Comparison of ENCODE assay signal across 31 cellular contexts in genomic region chr3:42849017-42849416, GRCh38. TPM values are rescaled to one million over a fixed set of nuclear protein-coding genes. Genes with fewer than 3 reads are reported as not detected.
"Had no signal": no experiment of that assay in that cellular context is flagged by ENCODE, and none has a peak within 500 bp of the region (broad histone marks: within the 10 kb centered on the region; RNA-seq: fewer than 3 reads in every experiment).

No MANE protein-coding gene starts in this region.

- FAIRE-seq: kidney, pancreas, urothelium cell line had no signal

- H3K4me1 ChIP-seq: breast epithelium, pancreas had no signal

- H3K27ac Mint-ChIP-seq: activated CD4-positive, alpha-beta memory T cell treated with anti-CD3 and anti-CD28 coated beads for 36 hours; activated CD4-positive, alpha-beta T cell treated with anti-CD3 and anti-CD28 coated beads, Interleukin-2, amount 10 ng/mL, durations not matched to agents 24 days and 14 days; activated naive CD4-positive, alpha-beta T cell treated with anti-CD3 and anti-CD28 coated beads, Interleukin-2, amount 50 U/mL, for 24 hours; activated naive CD8-positive, alpha-beta T cell treated with anti-CD3 and anti-CD28 coated beads, Interleukin-2, amount 50 U/mL, for 24 hours; activated T-helper 2 cell treated with anti-CD3 and anti-CD28 coated beads, Interferon-gamma antibody, Interleukin-2, Interleukin-4, amounts not matched to agents 10 μg/mL and 5 μg/mL and 100 μg/mL, durations not matched to agents 14 hours and 24 hours and 36 hours; effector memory CD8-positive, alpha-beta T cell; naive thymus-derived CD4-positive, alpha-beta T cell; T-helper 17 cell had no signal

- DNase-seq: activated CD4-positive, alpha-beta memory T cell treated with anti-CD3 and anti-CD28 coated beads for 36 hours; activated CD4-positive, alpha-beta T cell treated with anti-CD3 and anti-CD28 coated beads, Interleukin-2, amount 10 ng/mL, durations not matched to agents 24 days and 14 days; activated CD4-positive, CD25-positive, alpha-beta regulatory T cell treated with anti-CD3 and anti-CD28 coated beads, Interleukin-2, amount 50 U/mL, for 72 hours; activated naive CD8-positive, alpha-beta T cell treated with anti-CD3 and anti-CD28 coated beads, Interleukin-2, amount 50 U/mL, for 24 hours; activated T-cell treated with anti-CD3 and anti-CD28 coated beads, Interleukin-2, amount 50 U/mL, for 4 hours; amygdala; effector memory CD8-positive, alpha-beta T cell; erythroblast; head of caudate nucleus; hippocampal formation; kidney; left colon; mammary epithelial cell; naive thymus-derived CD4-positive, alpha-beta T cell; pancreas; spleen; stimulated activated naive CD4-positive, alpha-beta T cell treated with Interleukin-2 at 50 U/mL for 16 hours; T-helper 17 cell had no signal

- H3K36me3 Mint-ChIP-seq: activated CD4-positive, alpha-beta memory T cell treated with anti-CD3 and anti-CD28 coated beads for 36 hours; activated naive CD4-positive, alpha-beta T cell treated with anti-CD3 and anti-CD28 coated beads, Interleukin-2, amount 50 U/mL, for 24 hours; naive thymus-derived CD4-positive, alpha-beta T cell had no signal

- ATAC-seq: activated naive CD8-positive, alpha-beta T cell treated with anti-CD3 and anti-CD28 coated beads, Interleukin-2, amount 50 U/mL, for 24 hours; activated T-cell treated with anti-CD3 and anti-CD28 coated beads, Interleukin-2, amount 50 U/mL, for 4 hours; effector memory CD8-positive, alpha-beta T cell; left colon; naive thymus-derived CD4-positive, alpha-beta T cell; pancreas; T-helper 17 cell had no signal

- H3K9me3 ChIP-seq: breast epithelium, pancreas, right atrium auricular region, spleen, tibial nerve had no signal

- H3K36me3 ChIP-seq: breast epithelium, pancreas, right atrium auricular region, spleen, tibial nerve had no signal

- H3K4me3 ChIP-seq: breast epithelium, pancreas, right atrium auricular region, spleen, tibial nerve had no signal

- H3K27me3 ChIP-seq: breast epithelium, pancreas, right atrium auricular region, spleen, tibial nerve had no signal

- H3K9me3 Mint-ChIP-seq: activated CD4-positive, alpha-beta memory T cell treated with anti-CD3 and anti-CD28 coated beads for 36 hours; activated CD4-positive, alpha-beta T cell treated with anti-CD3 and anti-CD28 coated beads, Interleukin-2, amount 10 ng/mL, durations not matched to agents 24 days and 14 days; activated naive CD4-positive, alpha-beta T cell treated with anti-CD3 and anti-CD28 coated beads, Interleukin-2, amount 50 U/mL, for 24 hours; activated naive CD8-positive, alpha-beta T cell treated with anti-CD3 and anti-CD28 coated beads, Interleukin-2, amount 50 U/mL, for 24 hours; activated T-cell treated with anti-CD3 and anti-CD28 coated beads, Interleukin-2, amount 50 U/mL, for 4 hours; activated T-helper 2 cell treated with anti-CD3 and anti-CD28 coated beads, Interferon-gamma antibody, Interleukin-2, Interleukin-4, amounts not matched to agents 10 μg/mL and 5 μg/mL and 100 μg/mL, durations not matched to agents 14 hours and 24 hours and 36 hours; central memory CD8-positive, alpha-beta T cell; effector memory CD8-positive, alpha-beta T cell; naive thymus-derived CD4-positive, alpha-beta T cell had no signal

- H3K27me3 Mint-ChIP-seq: activated CD4-positive, alpha-beta T cell treated with anti-CD3 and anti-CD28 coated beads, Interleukin-2, amount 10 ng/mL, durations not matched to agents 24 days and 14 days; activated naive CD4-positive, alpha-beta T cell treated with anti-CD3 and anti-CD28 coated beads, Interleukin-2, amount 50 U/mL, for 24 hours; central memory CD8-positive, alpha-beta T cell; naive thymus-derived CD4-positive, alpha-beta T cell had no signal

- H3K4me3 Mint-ChIP-seq: activated CD4-positive, alpha-beta memory T cell treated with anti-CD3 and anti-CD28 coated beads for 36 hours; activated CD4-positive, alpha-beta T cell treated with anti-CD3 and anti-CD28 coated beads, Interleukin-2, amount 10 ng/mL, durations not matched to agents 24 days and 14 days; activated naive CD4-positive, alpha-beta T cell treated with anti-CD3 and anti-CD28 coated beads, Interleukin-2, amount 50 U/mL, for 24 hours; activated naive CD8-positive, alpha-beta T cell treated with anti-CD3 and anti-CD28 coated beads, Interleukin-2, amount 50 U/mL, for 24 hours; activated T-cell treated with anti-CD3 and anti-CD28 coated beads, Interleukin-2, amount 50 U/mL, for 4 hours; central memory CD8-positive, alpha-beta T cell; effector memory CD8-positive, alpha-beta T cell; naive thymus-derived CD4-positive, alpha-beta T cell; T-helper 17 cell had no signal

- H3K27ac ChIP-seq: breast epithelium, pancreas, right atrium auricular region, spleen had no signal

RNA-seq across cellular contexts. Expression of gene CYP8B1, which starts 26.7 kb away (rescaled TPM):
- total RNA-seq: activated CD4-positive, alpha-beta memory T cell treated with anti-CD3 and anti-CD28 coated beads for 36 hours; activated CD4-positive, alpha-beta T cell treated with anti-CD3 and anti-CD28 coated beads, Interleukin-2, amount 10 ng/mL, durations not matched to agents 24 days and 14 days; activated T-helper 2 cell treated with anti-CD3 and anti-CD28 coated beads, Interferon-gamma antibody, Interleukin-2, Interleukin-4, amounts not matched to agents 10 μg/mL and 5 μg/mL and 100 μg/mL, durations not matched to agents 14 hours and 24 hours and 36 hours; breast epithelium; dermis microvascular lymphatic vessel endothelial cell; fibroblast of lung; fibroblast of villous mesenchyme; left colon; mammary epithelial cell; naive thymus-derived CD4-positive, alpha-beta T cell; pulmonary artery endothelial cell; right atrium auricular region; spleen; T-helper 17 cell; temporal lobe; tibial nerve had no signal
- polyA plus RNA-seq: fibroblast of lung; mammary epithelial cell; naive thymus-derived CD4-positive, alpha-beta T cell; neural cell; pancreas had no signal

RNA-seq across cellular contexts. Expression of gene ACKR2, which starts 39.8 kb away (rescaled TPM):
- total RNA-seq: pulmonary artery endothelial cell had no signal
- polyA plus RNA-seq: naive thymus-derived CD4-positive, alpha-beta T cell; neural cell had no signal

RNA-seq across cellular contexts. Expression of gene ZNF662, which starts 56.9 kb away (rescaled TPM):
- polyA plus RNA-seq: neural cell had no signal
